8 cellular contexts compared by ENCODE assay signal in genomic region chr1:27321813-27322568, GRCh38. TPM values are rescaled to one million over a fixed set of nuclear protein-coding genes. Genes with fewer than 3 reads are reported as not detected.
A peak's percentile ranks its signal among the peaks of the same experiment; 100 is the strongest.
DNase-seq lines count a peak whose midpoint lies in the region; ATAC-seq, FAIRE-seq and TF ChIP-seq lines count a peak whose summit lies in the region.

TSS of gene TMEM222 (plus strand) at chr1:27322163. CDS start at chr1:27322198, 35 bp downstream.

- peak within 1 kb of the TSS; percentile 96 for H3K4me3 Mint-ChIP-seq in activated T-cell treated with anti-CD3 and anti-CD28 coated beads, Interleukin-2, amount 50 U/mL, for 72 hours

- H3K4me1 ChIP-seq in DOHH2 (ENCODE audit: control insufficient read depth, low read length) (peaks cover 20% of the 10 kb centered on the region), GM23248 (ENCODE audit: insufficient read depth) (peaks cover 24% of the 10 kb centered on the region), Karpas-422 (ENCODE audit: low read length) (peaks cover 21% of the 10 kb centered on the region), muscle layer of duodenum (ENCODE audit: control insufficient read depth in 1 of 2, insufficient read depth in 2 of 2, low read length in 2 of 2) (peaks cover 7 to 35% of the 10 kb centered on the region in 2 donors)

- H3K9ac ChIP-seq in GM23248 (peak within 1 kb of the TSS; percentile 96), Karpas-422 (ENCODE audit: low read length) (peak within 1 kb of the TSS; percentile 98)

- H3K36me3 Mint-ChIP-seq in activated T-cell treated with anti-CD3 and anti-CD28 coated beads, Interleukin-2, amount 50 U/mL, for 72 hours (ENCODE audit: insufficient read depth in 2 of 2): peaks cover 3 to 5% of the 10 kb centered on the region in 2 donors

- H3F3A ChIP-seq in DOHH2 (ENCODE audit: control insufficient read depth, insufficient read depth): no peaks in the 10 kb centered on the region
- 0 out of 2 replicates have a peak, but pooled peaks cover 5% of the 10 kb centered on the region for H3F3A ChIP-seq in GM23248 (ENCODE audit: insufficient read depth)

- H3K27ac ChIP-seq in DOHH2 (ENCODE audit: low read depth, low read length) (peak within 1 kb of the TSS; percentile 83), GM23248 (peak within 1 kb of the TSS; percentile 89), Karpas-422 (ENCODE audit: low read length) (peak within 1 kb of the TSS; percentile 73), muscle layer of duodenum (ENCODE audit: low read length) (peak within 1 kb of the TSS; percentile 97)

- H3K4me2 ChIP-seq in DOHH2 (ENCODE audit: low read length) (peak within 1 kb of the TSS; percentile 92), GM23248 (ENCODE audit: unreplicated experiment) (peak within 1 kb of the TSS; percentile 96), Karpas-422 (ENCODE audit: low read depth, low read length, poor library complexity, severe bottlenecking) (peak within 1 kb of the TSS; percentile 100)

- H4K20me1 ChIP-seq in DOHH2 (ENCODE audit: control insufficient read depth, insufficient read depth, low read depth, low read length) (no peaks in the 10 kb centered on the region), GM23248 (ENCODE audit: insufficient read depth) (no peaks in the 10 kb centered on the region), Karpas-422 (ENCODE audit: insufficient read depth, low read depth, low read length) (no peaks in the 10 kb centered on the region)

- H3K4me3 ChIP-seq in DOHH2 (ENCODE audit: low read length): peak within 1 kb of the TSS; percentile 100
- H3K4me3 ChIP-seq in GM23248: peak within 1 kb of the TSS; percentile 91
- peak within 1 kb of the TSS; percentile 96 for H3K4me3 ChIP-seq in Karpas-422 (ENCODE audit: low read length)
- peak within 1 kb of the TSS; percentile 100 for H3K4me3 ChIP-seq in muscle layer of duodenum (ENCODE audit: low read depth in 1 of 2, low read length in 2 of 2)

- H3K9me3 ChIP-seq in DOHH2 (ENCODE audit: control insufficient read depth, insufficient read depth, low read length) (no peaks in the 10 kb centered on the region), GM23248 (ENCODE audit: low read depth) (no peaks in the 10 kb centered on the region), Karpas-422 (ENCODE audit: low read length) (no peaks in the 10 kb centered on the region), muscle layer of duodenum (ENCODE audit: control insufficient read depth in 1 of 2, low read length in 2 of 2) (no peaks in the 10 kb centered on the region)

- DNase-seq in GM23248 (peak; percentile 99), Karpas-422 (peak; percentile 99), RCC 7860 (ENCODE audit: low spot score) (peak; percentile 89)
- DNase-seq in activated T-cell treated with anti-CD3 and anti-CD28 coated beads, Interleukin-2, amount 50 U/mL, for 72 hours: peak; percentile 99
- DNase-seq in stimulated activated CD8-positive, alpha-beta memory T cell treated with anti-CD3 and anti-CD28 coated beads, Interleukin-7, amount 100 ng/mL, for 24 hours (ENCODE audit: low read depth): peak; percentile 93

- H3K27me3 Mint-ChIP-seq in activated T-cell treated with anti-CD3 and anti-CD28 coated beads, Interleukin-2, amount 50 U/mL, for 72 hours (ENCODE audit: low read depth): no peaks in the 10 kb centered on the region

- in situ Hi-C loops in GM23248 (cut with MboI): no loop called here

- 1 to 2% methylated on average over 56 to 67 of the region's 67 CpGs for WGBS in GM23248 (ENCODE audit: low coverage in 1 of 2, low lambda C conversion rate in 2 of 2, missing lambda C conversion rate in 2 of 2), 2 experiments

- H3K27ac Mint-ChIP-seq in activated T-cell treated with anti-CD3 and anti-CD28 coated beads, Interleukin-2, amount 50 U/mL, for 72 hours: peak within 1 kb of the TSS; percentile 95

- H3K9me2 ChIP-seq in DOHH2 (replicated peaks; ENCODE audit: control insufficient read depth, low read length) (no peaks in the 10 kb centered on the region), GM23248 (ENCODE audit: insufficient read depth) (no peaks in the 10 kb centered on the region), Karpas-422 (replicated peaks; ENCODE audit: insufficient read depth, low read length) (no peaks in the 10 kb centered on the region)

- H3K4me1 Mint-ChIP-seq in activated T-cell treated with anti-CD3 and anti-CD28 coated beads, Interleukin-2, amount 50 U/mL, for 72 hours (ENCODE audit: low read depth): peaks cover 35% of the 10 kb centered on the region

- H3K27me3 ChIP-seq in DOHH2 (ENCODE audit: control insufficient read depth, low read length) (no peaks in the 10 kb centered on the region; the same call in 1 of the 2 replicates), GM23248 (replicated peaks; ENCODE audit: insufficient read depth) (no peaks in the 10 kb centered on the region), Karpas-422 (ENCODE audit: low read length) (no peaks in the 10 kb centered on the region), muscle layer of duodenum (ENCODE audit: low read depth, low read length) (no peaks in the 10 kb centered on the region)

- no peaks in the 10 kb centered on the region for H3K9me3 Mint-ChIP-seq in activated T-cell treated with anti-CD3 and anti-CD28 coated beads, Interleukin-2, amount 50 U/mL, for 72 hours

- peak within 1 kb of the TSS; percentile 96 for H2AFZ ChIP-seq in GM23248
- peak within 1 kb of the TSS; percentile 96 for H2AFZ ChIP-seq in Karpas-422 (ENCODE audit: low read length)

- peak; percentile 97 for ATAC-seq in activated T-cell treated with anti-CD3 and anti-CD28 coated beads, Interleukin-2, amount 50 U/mL, for 72 hours (replicated peaks in 1 of 2)
- ATAC-seq in esophagus mucosa: peak; percentile 96

- no peak for TF ChIP-seq CTCF in DOHH2 (IDR thresholded peaks at IDR 0.05; ENCODE audit: low read depth, low read length, poor library complexity, severe bottlenecking)

- H3K79me2 ChIP-seq in DOHH2 (ENCODE audit: control insufficient read depth, low read length) (peaks cover 49% of the 10 kb centered on the region), GM23248 (ENCODE audit: insufficient read depth) (peaks cover 48% of the 10 kb centered on the region), Karpas-422 (ENCODE audit: low read length) (peaks cover 49% of the 10 kb centered on the region)

- peaks cover 39% of the 10 kb centered on the region for H3K36me3 ChIP-seq in DOHH2 (ENCODE audit: control insufficient read depth, low read length)
- no peaks in the 10 kb centered on the region for H3K36me3 ChIP-seq in GM23248 (ENCODE audit: low read depth)
- peaks cover 23% of the 10 kb centered on the region; the same call in 1 of the 2 replicates for H3K36me3 ChIP-seq in Karpas-422 (ENCODE audit: insufficient read depth, low read length)
- H3K36me3 ChIP-seq in muscle layer of duodenum (ENCODE audit: control insufficient read depth in 1 of 2, insufficient read depth in 2 of 2, low read length in 2 of 2): peaks cover 8 to 16% of the 10 kb centered on the region in 2 donors

- no peak for FAIRE-seq in RCC 7860 (lab: Jason Lieb, UNC)

RNA-seq across cellular contexts. Expression of gene TMEM222, which starts in this region (rescaled TPM):
- total RNA-seq in GM23248 (2014; rRNA removed; shearing (Covaris generic)): 46.7 and 53.0 TPM in 2 replicates
- 57.8 and 59.0 TPM in 2 replicates for polyA plus RNA-seq in GM23248 (2016; fragmentation: Nextera tagmentation; extraction: Ambion mirVana)
- total RNA-seq in Karpas-422 (2014; rRNA removed; shearing (Covaris generic); ENCODE audit: low replicate concordance): 27.4 and 27.9 TPM in 2 replicates
- total RNA-seq in activated T-cell treated with anti-CD3 and anti-CD28 coated beads, Interleukin-2, amount 50 U/mL, for 72 hours: 10 to 100 TPM; 41.9 to 61.3 TPM
- total RNA-seq in esophagus mucosa: 38.6 TPM

Comparison
In these comparisons a context has a peak if more than half of its experiments do, and no peak if none do; other contexts are left out.
1. Peak in every context shown above with its lines: DNase-seq, ATAC-seq, H3K4me3 ChIP-seq and H3K27ac ChIP-seq.